9 cellular contexts compared by ENCODE assay signal in genomic region chr2:168456526-168457176, GRCh38. TPM values are rescaled to one million over a fixed set of nuclear protein-coding genes. Genes with fewer than 3 reads are reported as not detected.
DNase-seq lines count a peak whose midpoint lies in the region; ATAC-seq, FAIRE-seq and TF ChIP-seq lines count a peak whose summit lies in the region.
"Had no signal": no experiment of that assay in that cellular context is flagged by ENCODE, and none has a peak within 500 bp of the region (broad histone marks: within the 10 kb centered on the region; RNA-seq: fewer than 3 reads in every experiment).

No MANE protein-coding gene starts in this region.

- H2AFZ ChIP-seq in GM23338 (peak overlapping the region; percentile 82), endothelial cell of umbilical vein (ENCODE audit: low read depth, low read length) (peak overlapping the region; percentile 91)

- ATAC-seq in GM23338 = peak; percentile 55
- ATAC-seq in mucosa of descending colon = peak; percentile 61

- H3K9me3 ChIP-seq in endothelial cell of umbilical vein (replicated peaks; ENCODE audit: control insufficient read depth, insufficient read depth, low read length) (no peaks in the 10 kb centered on the region), mucosa of descending colon (no peaks in the 10 kb centered on the region)

- H3K27me3 ChIP-seq in GM23338 (ENCODE audit: insufficient read depth) = peaks cover 17% of the 10 kb centered on the region
- H3K27me3 ChIP-seq in endothelial cell of umbilical vein (ENCODE audit: control insufficient read depth in 2 of 2, insufficient read depth in 2 of 2, low read length in 2 of 2) = no peaks in the 10 kb centered on the region

- H3K27ac ChIP-seq in GM23338 (ENCODE audit: low read depth) = no peak overlapping the region
- H3K27ac ChIP-seq in endothelial cell of umbilical vein (ENCODE audit: insufficient read depth, low read depth, low read length) = peak overlapping the region; percentile 38
- no peak overlapping the region for H3K27ac ChIP-seq in substantia nigra (ENCODE audit: low read depth, low read length, poor library complexity, severe bottlenecking)

- dilution Hi-C loops in endothelial cell of umbilical vein (cut with MboI; ENCODE audit: extremely low pct_ligation_motif_present, low sequenced_read_pairs) = no loop called here

- no peaks in the 10 kb centered on the region for H3F3A ChIP-seq in GM23338 (replicated peaks; ENCODE audit: low read depth)

- peak; percentile 31 to 59 for DNase-seq in NCI-H2081 (lab: John Stamatoyannopoulos, UW)
- no peak for DNase-seq in NCI-H2081 treated with DMSO at 0.1 percent for 48 hours (lab: John Stamatoyannopoulos, UW)
- peak; percentile 67 for DNase-seq in GM23338 (ENCODE audit: low spot score)
- no peak for DNase-seq in LNCaP clone FGC (ENCODE audit: low read depth)
- DNase-seq in activated CD4-positive, alpha-beta T cell treated with anti-CD3 and anti-CD28 coated beads for 48 hours = peak; percentile 61
- DNase-seq in endothelial cell of umbilical vein (ENCODE audit: low read depth, low spot score) = no peak
- DNase-seq in mucosa of descending colon = peak; percentile 56 to 68 (median 66)
- peak in 28 of 49 donors; percentile 2 to 64 (median 18) for DNase-seq in substantia nigra (lab: John Stamatoyannopoulos, UW)

- peak overlapping the region; percentile 94 for H3K4me2 ChIP-seq in GM23338
- H3K4me2 ChIP-seq in endothelial cell of umbilical vein (ENCODE audit: insufficient read depth, low read length) = peak overlapping the region; percentile 88

- CTCF ChIA-PET in endothelial cell of umbilical vein (lab: Charles Lee) = no interaction called here

- H3K9me1 ChIP-seq in endothelial cell of umbilical vein (replicated peaks; ENCODE audit: control insufficient read depth, extremely low read depth, insufficient read depth, low read length) = no peaks in the 10 kb centered on the region

- H3K9me3 Mint-ChIP-seq in GM23338 = no peaks in the 10 kb centered on the region

- peaks cover 7% of the 10 kb centered on the region for H3K9me2 ChIP-seq in GM23338 (ENCODE audit: insufficient read depth)

- H3K36me3 ChIP-seq in GM23338 (ENCODE audit: insufficient read depth) (no peaks in the 10 kb centered on the region), endothelial cell of umbilical vein (ENCODE audit: control insufficient read depth in 2 of 2, extremely low read depth in 1 of 2, insufficient read depth in 2 of 2, low read length in 2 of 2) (no peaks in the 10 kb centered on the region), mucosa of descending colon (ENCODE audit: low read depth) (no peaks in the 10 kb centered on the region)

- TF ChIP-seq POLR2A in endothelial cell of umbilical vein (IDR thresholded peaks at IDR 0.05; ENCODE audit: low read depth, low read length) = no peak

- H3K79me2 ChIP-seq in GM23338 (replicated peaks; ENCODE audit: insufficient read depth) (peaks cover 48% of the 10 kb centered on the region), endothelial cell of umbilical vein (ENCODE audit: control insufficient read depth, insufficient read depth, low read length) (no peaks in the 10 kb centered on the region)

- intact Hi-C loops in endothelial cell of umbilical vein (cut with micrococcal nuclease) (loop anchor here (1.0 to 5.0 kb wide), 6 partner anchors 36 to 302 kb away; no protein-coding TSS in a partner anchor), mucosa of descending colon (cut with DNase I, micrococcal nuclease) (no loop called here)

- H3K4me3 ChIP-seq in GM23338 (peak overlapping the region; percentile 90), LNCaP clone FGC (ENCODE audit: low read depth, low read length) (peak overlapping the region; percentile 85), endothelial cell of umbilical vein (replicated peaks in 1 of 3; ENCODE audit: insufficient read depth in 1 of 3, low read depth in 1 of 3, low read length in 3 of 3) (peak overlapping the region; percentile 74 to 79 (median 78)), mucosa of descending colon (peak overlapping the region; percentile 85)

- H4K20me1 ChIP-seq in GM23338 (replicated peaks; ENCODE audit: insufficient read depth) (peaks cover 8% of the 10 kb centered on the region), endothelial cell of umbilical vein (replicated peaks; ENCODE audit: control insufficient read depth, extremely low read depth, insufficient read depth, low read length) (no peaks in the 10 kb centered on the region)

- H3K4me3 Mint-ChIP-seq in GM23338 = no peak overlapping the region; the same call in 2 of the 3 replicates

- H3K4me1 Mint-ChIP-seq in GM23338 = peaks cover 27% of the 10 kb centered on the region

- TF ChIP-seq CTCF in GM23338 (conservative IDR thresholded peaks at IDR 0.05; ENCODE audit: low read depth in 2 of 2) (no peak), LNCaP clone FGC (IDR thresholded peaks at IDR 0.05; ENCODE audit: control insufficient read depth, extremely low read depth, insufficient read depth) (no peak), endothelial cell of umbilical vein (IDR thresholded peaks at IDR 0.05; ENCODE audit: extremely low read depth in 1 of 2, insufficient read depth in 1 of 2, low read depth in 1 of 2, low read length in 2 of 2) (no peak), mucosa of descending colon (IDR thresholded peaks at IDR 0.05) (no peak)

- no peaks in the 10 kb centered on the region for H3K36me3 Mint-ChIP-seq in GM23338 (ENCODE audit: low read depth)

- H3K9ac ChIP-seq in endothelial cell of umbilical vein (replicated peaks; ENCODE audit: extremely low read depth, insufficient read depth, low read length) = peak overlapping the region; percentile 68

- no peak overlapping the region for H3K27ac Mint-ChIP-seq in GM23338

- BruUV-seq in endothelial cell of umbilical vein (replicated peaks; lab: Mats Ljungman, UMichigan) = no TSS peak

- H3K27me3 Mint-ChIP-seq in GM23338 (ENCODE audit: insufficient read depth, low read depth, poor library complexity) = peaks cover 5% of the 10 kb centered on the region

- POLR2A ChIA-PET in endothelial cell of umbilical vein (lab: Charles Lee) = interaction anchor here (0.6 kb wide), 1 partner anchor 20 kb away, joined by 3 read pairs; no protein-coding TSS in a partner anchor

- H3K4me1 ChIP-seq in GM23338 (ENCODE audit: insufficient read depth) (peaks cover 23% of the 10 kb centered on the region), endothelial cell of umbilical vein (ENCODE audit: control insufficient read depth, extremely low read depth, insufficient read depth, low read length) (peaks cover 10% of the 10 kb centered on the region), mucosa of descending colon (ENCODE audit: low read depth) (no peaks in the 10 kb centered on the region)

- FAIRE-seq in endothelial cell of umbilical vein (lab: Jason Lieb, UNC) = no peak
- FAIRE-seq: G401.6 had no signal

TF ChIP-seq in endothelial cell of umbilical vein, 7 proteins besides CTCF, POLR2A, EP300 and RAD21:
- no peak for TF ChIP-seq FOS (IDR thresholded peaks at IDR 0.05; ENCODE audit: borderline replicate concordance, insufficient read depth, low read length)
- TF ChIP-seq POLR2AphosphoS5 (IDR thresholded peaks at IDR 0.05; ENCODE audit: insufficient read depth, low read depth, low read length) = no peak
- no peak for TF ChIP-seq JUN (IDR thresholded peaks at IDR 0.05; ENCODE audit: borderline replicate concordance, insufficient read depth, insufficient read length, low read depth)
- no peak for TF ChIP-seq GATA2 (IDR thresholded peaks at IDR 0.05; ENCODE audit: insufficient read depth, insufficient read length, low read depth, low read length)

RNA-seq across cellular contexts. Expression of gene CERS6, which starts 0.6 kb away (rescaled TPM):
- 33.5 and 35.0 TPM in 2 replicates for total RNA-seq in GM23338 (2014; rRNA removed; shearing (Covaris generic))
- polyA plus RNA-seq in GM23338 (2016; fragmentation: Nextera tagmentation; extraction: Ambion mirVana) = 6.9 and 7.4 TPM in 2 replicates
- total RNA-seq in endothelial cell of umbilical vein = 11.2 and 11.7 TPM in 2 replicates
- 1.9 and 2.7 TPM in 2 replicates for polyA plus RNA-seq in endothelial cell of umbilical vein
- 3.4 TPM in 2 replicates for polyA plus RNA-seq in endothelial cell of umbilical vein (2011; cell fraction: cytosol; rRNA removed)
- polyA plus RNA-seq in endothelial cell of umbilical vein (2011; cell fraction: nucleus; rRNA removed) = 2.9 and 4.0 TPM in 2 replicates
- polyA plus RNA-seq in endothelial cell of umbilical vein (2012) = 6.5 and 12.0 TPM in 2 replicates
- 7.8 and 8.0 TPM in 2 replicates for polyA minus RNA-seq in endothelial cell of umbilical vein
- polyA minus RNA-seq in endothelial cell of umbilical vein (2011; cell fraction: cytosol; rRNA and poly(A)+ RNA removed) = not detected
- 5.7 and 8.5 TPM in 2 replicates for polyA minus RNA-seq in endothelial cell of umbilical vein (2011; cell fraction: nucleus; rRNA and poly(A)+ RNA removed)
- total RNA-seq in mucosa of descending colon = 10 to 100 TPM; 27.4 to 67.2 (median 65.0) TPM

Comparison
In these comparisons a context has a peak if more than half of its experiments do, and no peak if none do; other contexts are left out.
1. DNase-seq: peak in NCI-H2081 (2 of 2), GM23338 (single experiment), activated CD4-positive, alpha-beta T cell treated with anti-CD3 and anti-CD28 coated beads for 48 hours (single experiment), mucosa of descending colon (3 of 3) and substantia nigra (28 of 49); none in NCI-H2081 treated with DMSO at 0.1 percent for 48 hours (single experiment), LNCaP clone FGC (single experiment) and endothelial cell of umbilical vein (single experiment).
2. Peak in every context shown above with its lines, with median percentiles within 50 percentile points of each other: H3K4me3 ChIP-seq.